In the genomic region with DNA sequence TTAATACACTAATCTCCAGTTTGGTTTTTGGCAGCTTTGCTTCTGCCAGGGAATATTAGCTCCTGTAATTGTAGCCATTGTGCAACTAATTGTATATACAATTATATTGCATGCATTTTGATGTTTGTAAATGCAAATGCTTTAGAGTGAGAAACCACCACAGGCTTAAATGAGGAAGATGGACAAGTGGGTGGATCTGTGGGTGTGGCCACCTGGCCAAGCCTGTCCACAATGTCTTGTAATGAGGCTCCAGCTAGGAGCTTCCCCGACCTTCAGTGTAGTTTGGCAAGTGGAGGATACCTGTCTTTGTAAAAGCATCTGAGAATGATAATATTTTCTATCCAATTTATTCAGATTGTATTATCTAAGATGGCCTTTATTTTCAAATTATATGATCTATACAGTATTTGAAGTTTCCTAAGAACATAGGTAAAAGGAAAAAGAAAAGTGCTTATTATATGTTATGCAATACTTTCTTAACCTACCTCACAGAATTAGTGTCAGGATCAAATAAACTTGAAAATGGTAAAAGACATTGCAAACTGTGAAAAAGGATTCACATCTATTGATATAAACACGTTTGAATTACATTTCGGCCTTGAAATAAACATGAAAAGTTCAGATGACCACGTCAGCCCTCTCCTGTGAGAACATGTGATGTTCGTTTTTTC, we compare ENCODE assay signal across 1 cellular context.
TF ChIP-seq lines count a peak whose summit lies in the region.

No MANE protein-coding gene starts in this region.

TF ChIP-seq in IMR-90, 13 proteins besides CTCF, POLR2A, EP300 and RAD21:
- TF ChIP-seq CEBPB (IDR thresholded peaks at IDR 0.05; ENCODE audit: low read depth, low read length) (0 out of 2 replicates have a peak, but pooled peaks have one; percentile 11), NFE2L2 (IDR thresholded peaks at IDR 0.05; ENCODE audit: low read depth, low read length) (no peak)
